In genomic region chr21:15731243-15731613, GRCh38 we compare ENCODE assay signal across 8 cellular contexts. TPM values are rescaled to one million over a fixed set of nuclear protein-coding genes. Genes with fewer than 3 reads are reported as not detected.
A peak's percentile ranks its signal among the peaks of the same experiment; 100 is the strongest.
DNase-seq lines count a peak whose midpoint lies in the region; ATAC-seq and TF ChIP-seq lines count a peak whose summit lies in the region.

No MANE protein-coding gene starts in this region.

- H3K27ac ChIP-seq in WERI-Rb-1 (no peak overlapping the region), iPS DF 6.9 (ENCODE audit: low read length) (no peak overlapping the region)

- H3K4me1 Mint-ChIP-seq in activated CD4-positive, alpha-beta T cell treated with anti-CD3 and anti-CD28 coated beads, Interleukin-2, amount 10 ng/mL, durations not matched to agents 24 days and 14 days = peaks cover 20% of the 10 kb centered on the region
- H3K4me1 Mint-ChIP-seq in stimulated activated naive CD8-positive, alpha-beta T cell treated with anti-CD3 and anti-CD28 coated beads, Interleukin-15, amount 100 ng/mL, for 72 hours = peaks cover 23% of the 10 kb centered on the region

- no peak for ATAC-seq in stimulated activated naive CD8-positive, alpha-beta T cell treated with anti-CD3 and anti-CD28 coated beads, Interleukin-15, amount 100 ng/mL, for 72 hours
- ATAC-seq in HG03097 (IDR thresholded peaks at IDR 0.05; ENCODE audit: low FRiP score, unreplicated experiment) = no peak
- no peak for ATAC-seq in GM21737 (IDR thresholded peaks at IDR 0.05; ENCODE audit: unreplicated experiment)

- DNase-seq in activated CD4-positive, alpha-beta T cell treated with anti-CD3 and anti-CD28 coated beads, Interleukin-2, amount 10 ng/mL, durations not matched to agents 24 days and 14 days = peak; percentile 65
- no peak for DNase-seq in activated CD4-positive, alpha-beta T cell treated with anti-CD3 and anti-CD28 coated beads for 1 hour
- DNase-seq in WERI-Rb-1 = no peak
- no peak for DNase-seq in iPS DF 6.9 (ENCODE audit: low read depth, low spot score)
- DNase-seq in stimulated activated naive CD8-positive, alpha-beta T cell treated with anti-CD3 and anti-CD28 coated beads, Interleukin-15, amount 100 ng/mL, for 72 hours = no peak
- no peak for DNase-seq in pons (ENCODE audit: low spot score)

- H3K27ac Mint-ChIP-seq in activated CD4-positive, alpha-beta T cell treated with anti-CD3 and anti-CD28 coated beads, Interleukin-2, amount 10 ng/mL, durations not matched to agents 24 days and 14 days = peak overlapping the region; percentile 92
- peak overlapping the region; percentile 93 to 97 for H3K27ac Mint-ChIP-seq in stimulated activated naive CD8-positive, alpha-beta T cell treated with anti-CD3 and anti-CD28 coated beads, Interleukin-15, amount 100 ng/mL, for 72 hours

- peaks cover 12% of the 10 kb centered on the region for H3K27me3 Mint-ChIP-seq in activated CD4-positive, alpha-beta T cell treated with anti-CD3 and anti-CD28 coated beads, Interleukin-2, amount 10 ng/mL, durations not matched to agents 24 days and 14 days
- peaks cover 6% of the 10 kb centered on the region for H3K27me3 Mint-ChIP-seq in stimulated activated naive CD8-positive, alpha-beta T cell treated with anti-CD3 and anti-CD28 coated beads, Interleukin-15, amount 100 ng/mL, for 72 hours

- no peaks in the 10 kb centered on the region for H3K4me1 ChIP-seq in iPS DF 6.9 (ENCODE audit: control insufficient read depth, insufficient read depth, low read length)

- H3K36me3 Mint-ChIP-seq in activated CD4-positive, alpha-beta T cell treated with anti-CD3 and anti-CD28 coated beads, Interleukin-2, amount 10 ng/mL, durations not matched to agents 24 days and 14 days (ENCODE audit: low read depth) = peaks cover 4% of the 10 kb centered on the region

- no peak for TF ChIP-seq CTCF in WERI-Rb-1 (IDR thresholded peaks at IDR 0.05; ENCODE audit: low read depth, low read length)

- H3K9me3 ChIP-seq in WERI-Rb-1 (ENCODE audit: severe bottlenecking) (no peaks in the 10 kb centered on the region), iPS DF 6.9 (ENCODE audit: control insufficient read depth, insufficient read depth, low read length) (no peaks in the 10 kb centered on the region)

- no CpG with 5 or more reads among the region's 4 CpGs for WGBS in iPS DF 6.9 (ENCODE audit: insufficient coverage, insufficient read length)

- H3K9me3 Mint-ChIP-seq in activated CD4-positive, alpha-beta T cell treated with anti-CD3 and anti-CD28 coated beads, Interleukin-2, amount 10 ng/mL, durations not matched to agents 24 days and 14 days = no peaks in the 10 kb centered on the region
- H3K9me3 Mint-ChIP-seq in stimulated activated naive CD8-positive, alpha-beta T cell treated with anti-CD3 and anti-CD28 coated beads, Interleukin-15, amount 100 ng/mL, for 72 hours = no peaks in the 10 kb centered on the region

- H3K4me3 Mint-ChIP-seq in activated CD4-positive, alpha-beta T cell treated with anti-CD3 and anti-CD28 coated beads, Interleukin-2, amount 10 ng/mL, durations not matched to agents 24 days and 14 days = peak overlapping the region; percentile 94
- H3K4me3 Mint-ChIP-seq in stimulated activated naive CD8-positive, alpha-beta T cell treated with anti-CD3 and anti-CD28 coated beads, Interleukin-15, amount 100 ng/mL, for 72 hours = peak overlapping the region; percentile 94 to 95

- no peaks in the 10 kb centered on the region for H3K36me3 ChIP-seq in WERI-Rb-1
- no peaks in the 10 kb centered on the region for H3K36me3 ChIP-seq in iPS DF 6.9 (ENCODE audit: control insufficient read depth, insufficient read depth, low read length)

- no peaks in the 10 kb centered on the region for H3K27me3 ChIP-seq in WERI-Rb-1 (ENCODE audit: insufficient read depth, low read depth, severe bottlenecking)
- no peaks in the 10 kb centered on the region for H3K27me3 ChIP-seq in iPS DF 6.9 (ENCODE audit: control insufficient read depth, insufficient read depth, low read length)

- H3K4me3 ChIP-seq in WERI-Rb-1 (ENCODE audit: low read depth, low read length) = peak overlapping the region; percentile 87
- H3K4me3 ChIP-seq in iPS DF 6.9 (ENCODE audit: low read length) = peak overlapping the region; percentile 88; the same call in 1 of the 2 replicates

- intact Hi-C loops in activated CD4-positive, alpha-beta T cell treated with anti-CD3 and anti-CD28 coated beads, Interleukin-2, amount 10 ng/mL, durations not matched to agents 24 days and 14 days (cut with micrococcal nuclease) = loop anchor here (5.0 to 10.0 kb wide), 5 partner anchors 36 to 1881 kb away; partner anchors contain the start of genes BTG3 and SAMSN1

RNA-seq across cellular contexts. Expression of gene USP25, which starts 1.4 kb away (rescaled TPM):
- total RNA-seq in activated CD4-positive, alpha-beta T cell treated with anti-CD3 and anti-CD28 coated beads, Interleukin-2, amount 10 ng/mL, durations not matched to agents 24 days and 14 days = 27.3 and 29.0 TPM in 2 replicates
